Comparison of ENCODE assay signal across 12 cellular contexts in the genomic region with DNA sequence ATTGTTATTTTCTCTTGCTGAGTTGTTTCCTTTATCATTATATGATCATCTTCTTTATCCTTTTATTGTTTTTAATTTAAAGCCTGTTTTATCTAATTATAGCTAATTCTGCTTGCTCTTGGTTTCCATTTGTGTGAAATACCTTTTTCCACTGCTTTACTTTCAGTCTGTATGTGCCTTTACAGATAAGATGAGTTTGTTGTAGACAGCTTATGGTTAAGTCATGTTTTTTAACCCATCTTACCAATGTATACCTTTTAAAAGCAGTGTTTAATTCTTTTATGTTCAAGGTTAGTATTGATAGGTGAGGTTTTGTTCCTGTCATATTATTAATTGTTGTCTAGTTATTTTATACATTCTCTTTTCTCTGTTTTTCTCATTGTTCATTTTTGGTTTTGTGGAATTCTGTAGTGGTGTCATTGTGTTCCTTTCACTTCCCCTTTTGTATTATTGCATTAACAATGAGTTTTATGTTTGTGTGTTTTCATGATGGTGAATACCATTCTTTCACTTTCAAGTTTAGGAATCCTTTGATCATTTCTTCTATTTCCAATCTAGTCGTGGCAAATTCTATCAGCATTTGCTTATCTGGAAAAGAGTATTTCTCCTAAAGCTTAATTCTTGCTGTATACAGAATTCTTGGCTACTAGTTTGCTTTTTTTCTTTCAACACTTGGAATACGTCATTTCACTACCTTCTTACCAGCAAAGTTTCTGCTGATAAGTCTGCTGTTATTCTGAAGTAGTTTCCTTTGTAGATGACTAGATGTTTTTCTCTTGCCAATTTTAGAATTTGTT.
DNase-seq lines count a peak whose midpoint lies in the region; ATAC-seq and TF ChIP-seq lines count a peak whose summit lies in the region.
"Had no signal": no experiment of that assay in that cellular context is flagged by ENCODE, and none has a peak within 500 bp of the region (broad histone marks: within the 10 kb centered on the region; RNA-seq: fewer than 3 reads in every experiment).

No MANE protein-coding gene starts in this region.

- no peak overlapping the region for H3K27ac ChIP-seq in brain microvascular endothelial cell
- H3K27ac ChIP-seq: lower lobe of right lung, upper lobe of right lung, WERI-Rb-1 had no signal

- no peak overlapping the region for H3K4me3 ChIP-seq in brain microvascular endothelial cell (ENCODE audit: low read depth, low read length)
- H3K4me3 ChIP-seq: lower lobe of right lung, upper lobe of right lung had no signal

- intact Hi-C loops in posterior cingulate gyrus (cut with DNase I): no loop called here

- no peaks in the 10 kb centered on the region for H3K27me3 ChIP-seq in brain microvascular endothelial cell (replicated peaks)
- H3K27me3 ChIP-seq: upper lobe of right lung had no signal

- H3K36me3 ChIP-seq in brain microvascular endothelial cell (replicated peaks): no peaks in the 10 kb centered on the region
- H3K36me3 ChIP-seq: lower lobe of right lung, upper lobe of right lung, WERI-Rb-1 had no signal

- peak; percentile 74 for DNase-seq in MV-4-11 (lab: John Stamatoyannopoulos, UW)
- DNase-seq in pons (ENCODE audit: low spot score): no peak
- no peak for DNase-seq in brain microvascular endothelial cell
- DNase-seq in anterior cingulate cortex (lab: John Stamatoyannopoulos, UW): no peak
- DNase-seq in posterior cingulate gyrus: no peak
- DNase-seq: activated gamma-delta T cell, lower lobe of right lung, upper lobe of right lung, WERI-Rb-1 had no signal

- ATAC-seq in GM18508 (IDR thresholded peaks at IDR 0.05; ENCODE audit: insufficient read depth, unreplicated experiment): peak; percentile 96
- peak; percentile 96 for ATAC-seq in GM21367 (IDR thresholded peaks at IDR 0.05; ENCODE audit: unreplicated experiment)
- ATAC-seq in HG03045 (IDR thresholded peaks at IDR 0.05; ENCODE audit: unreplicated experiment): peak; percentile 87
- ATAC-seq: lower lobe of right lung, upper lobe of right lung had no signal

- no peak for TF ChIP-seq CTCF in brain microvascular endothelial cell (IDR thresholded peaks at IDR 0.05; ENCODE audit: low read depth, low read length, missing control alignments)

- in situ Hi-C loops in brain microvascular endothelial cell (cut with HindIII; ENCODE audit: low pct_ligation_motif_present, low sequenced_read_pairs): no loop called here
